Comparison of ENCODE assay signal across 9 cellular contexts in the genomic region with DNA sequence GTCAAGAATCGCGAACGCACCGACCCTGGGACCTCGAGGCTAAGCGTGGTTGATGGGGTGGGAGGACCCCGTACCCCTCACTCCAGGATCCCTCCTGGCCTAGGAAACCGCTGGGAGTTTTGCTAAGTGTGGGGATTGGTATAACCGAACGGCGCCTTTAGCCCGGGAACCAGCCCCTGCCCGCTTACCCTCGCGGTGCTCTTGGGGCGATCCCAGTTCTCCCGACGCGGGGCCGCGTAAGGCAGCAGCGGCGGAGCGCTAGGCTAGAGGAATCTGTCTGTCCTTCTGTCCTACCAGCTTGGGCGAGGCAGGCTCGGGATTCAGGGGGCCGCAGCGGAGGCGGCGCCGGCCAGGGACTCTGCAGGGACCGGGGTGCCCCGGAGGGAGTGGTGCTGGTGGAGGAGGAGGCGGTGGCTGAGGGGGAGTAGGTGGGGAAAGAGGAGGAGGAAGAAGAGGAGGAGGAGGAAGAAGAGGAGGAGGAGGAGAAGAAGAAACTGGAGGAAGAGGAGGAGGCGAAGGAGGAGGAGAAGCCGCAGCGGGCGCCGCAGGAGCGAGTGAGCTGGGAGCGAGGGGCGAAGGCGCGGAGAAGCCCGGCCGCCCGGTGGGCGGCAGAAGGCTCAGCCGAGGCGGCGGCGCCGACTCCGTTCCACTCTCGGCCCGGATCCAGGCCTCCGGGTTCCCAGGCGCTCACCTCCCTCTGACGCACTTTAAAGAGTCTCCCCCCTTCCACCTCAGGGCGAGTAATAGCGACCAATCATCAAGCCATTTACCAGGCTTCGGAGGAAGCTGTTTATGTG. TPM values are rescaled to one million over a fixed set of nuclear protein-coding genes. Genes with fewer than 3 reads are reported as not detected.
DNase-seq lines count a peak whose midpoint lies in the region; ATAC-seq and TF ChIP-seq lines count a peak whose summit lies in the region.
"Had no signal": no experiment of that assay in that cellular context is flagged by ENCODE, and none has a peak within 500 bp of the region (broad histone marks: within the 10 kb centered on the region; RNA-seq: fewer than 3 reads in every experiment).

No MANE protein-coding gene starts in this region.

- H3K4me3 ChIP-seq in duodenal mucosa (ENCODE audit: low read depth in 1 of 2, low read length in 2 of 2) = no peak overlapping the region
- H3K4me3 ChIP-seq: lung had no signal

- H3K4me1 ChIP-seq in duodenal mucosa (ENCODE audit: control insufficient read depth in 1 of 2, insufficient read depth in 2 of 2, low read length in 2 of 2) = peaks cover 21 to 22% of the 10 kb centered on the region in 2 donors

- no peaks in the 10 kb centered on the region for H3K36me3 Mint-ChIP-seq in immature natural killer cell

- DNase-seq in DMS 273 (lab: John Stamatoyannopoulos, UW; ENCODE audit: unreplicated experiment) (peak; percentile 96), NCI-H1436 (lab: John Stamatoyannopoulos, UW) (peak; percentile 83), midbrain (lab: John Stamatoyannopoulos, UW) (peak; percentile 61), immature natural killer cell (no peak)
- DNase-seq in stimulated activated CD4-positive, alpha-beta T cell treated with anti-CD3 and anti-CD28 coated beads, Interleukin-4, amount 100 ng/mL, for 1 hour = no peak

- ATAC-seq in GM21619 (IDR thresholded peaks at IDR 0.05; ENCODE audit: unreplicated experiment) (no peak), GM18505 (IDR thresholded peaks at IDR 0.05; ENCODE audit: unreplicated experiment) (no peak)

- H3K27me3 ChIP-seq in duodenal mucosa (ENCODE audit: control insufficient read depth in 1 of 2, insufficient read depth in 2 of 2, low read length in 2 of 2) = peaks cover 92 to 97% of the 10 kb centered on the region in 2 donors

- H3K27ac Mint-ChIP-seq in immature natural killer cell = no peak overlapping the region

- no peak overlapping the region for H3K4me3 Mint-ChIP-seq in immature natural killer cell

- H3K4me1 Mint-ChIP-seq in immature natural killer cell = peaks cover 4 to 6% of the 10 kb centered on the region in 2 donors

- H3K27me3 Mint-ChIP-seq in immature natural killer cell (ENCODE audit: low read depth in 3 of 3) = peaks cover 23 to 39% (median 25%) of the 10 kb centered on the region in 3 donors

- H3K9me3 Mint-ChIP-seq in immature natural killer cell = peaks cover 0 to 4% (median 0%) of the 10 kb centered on the region in 6 donors

- peak overlapping the region; percentile 1 for H3K27ac ChIP-seq in duodenal mucosa (ENCODE audit: low read depth, low read length)

- no peaks in the 10 kb centered on the region for H3K9me3 ChIP-seq in duodenal mucosa (ENCODE audit: control insufficient read depth in 1 of 2, low read length in 2 of 2)

- H3K36me3 ChIP-seq in duodenal mucosa (ENCODE audit: control insufficient read depth in 1 of 2, insufficient read depth in 2 of 2, low read length in 2 of 2) = no peaks in the 10 kb centered on the region

- TF ChIP-seq POLR2A in GM18505 (IDR thresholded peaks at IDR 0.05; ENCODE audit: borderline replicate concordance, extremely low read depth, insufficient read depth, insufficient read length) = no peak

- no peak overlapping the region for H3K9ac ChIP-seq in duodenal mucosa (ENCODE audit: low read depth in 1 of 2, low read length in 2 of 2)

RNA-seq across cellular contexts. Expression of gene EMX2, which starts 0.4 kb away (rescaled TPM):
- not detected for polyA plus RNA-seq in immature natural killer cell
- polyA plus RNA-seq: lung had no signal

Comparison
In these comparisons a context has a peak if more than half of its experiments do, and no peak if none do; other contexts are left out.
1. DNase-seq: peak in DMS 273 (single experiment), NCI-H1436 (single experiment) and midbrain (single experiment); none in stimulated activated CD4-positive, alpha-beta T cell treated with anti-CD3 and anti-CD28 coated beads, Interleukin-4, amount 100 ng/mL, for 1 hour (single experiment) and immature natural killer cell (0 of 3).